7 cellular contexts compared by ENCODE assay signal in the genomic region with DNA sequence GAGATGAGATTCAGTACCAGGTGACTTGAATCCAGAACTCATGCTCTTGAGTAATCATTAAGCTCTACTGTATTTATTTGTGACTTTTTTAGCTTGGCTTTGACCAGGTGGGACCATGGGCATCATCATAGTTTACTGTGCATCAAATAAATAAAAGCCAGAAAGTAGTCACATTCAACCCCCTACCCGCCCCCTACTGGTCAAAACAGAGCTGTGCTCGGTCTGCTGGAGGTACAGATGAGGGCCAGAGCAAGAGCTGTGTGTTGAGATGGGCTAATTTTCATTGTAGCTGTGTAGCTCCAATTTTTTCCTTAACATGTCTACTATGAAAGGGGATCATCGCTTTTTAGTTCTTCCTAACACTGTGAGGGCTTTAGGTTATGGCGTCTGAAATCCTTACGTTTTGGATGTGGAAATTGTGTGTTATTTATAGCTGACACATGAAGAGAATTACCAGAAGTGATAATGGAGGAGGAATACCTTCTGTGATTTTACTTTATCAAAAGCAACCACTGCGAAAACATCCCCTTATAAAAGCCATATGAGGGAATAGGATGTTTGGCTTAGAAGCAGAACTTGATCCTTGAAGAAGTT.
DNase-seq lines count a peak whose midpoint lies in the region; TF ChIP-seq lines count a peak whose summit lies in the region.

No MANE protein-coding gene starts in this region.

- H3K4me3 Mint-ChIP-seq in immature natural killer cell, result no peak overlapping the region

- no peaks in the 10 kb centered on the region for H3K36me3 Mint-ChIP-seq in immature natural killer cell

- CTCF ChIA-PET in HEK293 (lab: Yijun Ruan, JAX), result interaction anchor here (0.5 to 2.7 kb wide), 18 partner anchors 9 to 492 kb away, joined by 3 to 13 read pairs (median 3); no protein-coding TSS in a partner anchor

- peaks cover 0 to 9% (median 1%) of the 10 kb centered on the region in 6 donors for H3K9me3 Mint-ChIP-seq in immature natural killer cell

- TF ChIP-seq CTCF in GM12864 (IDR thresholded peaks at IDR 0.05; ENCODE audit: low read depth, low read length, missing control alignments) (peak; percentile 81), HEK293 (tag by site-specific recombination; IDR thresholded peaks at IDR 0.05) (no peak), SU-DHL-6 (IDR thresholded peaks at IDR 0.05; ENCODE audit: insufficient read depth, low read length, poor library complexity, severe bottlenecking) (peak; percentile 78)

- H3K27ac Mint-ChIP-seq in immature natural killer cell, result no peak overlapping the region

- no peaks in the 10 kb centered on the region for H3K9me2 ChIP-seq in SU-DHL-6 (replicated peaks; ENCODE audit: insufficient read depth, low read length)

- peaks cover 10% of the 10 kb centered on the region; the same call in 1 of the 2 replicates for H3K4me1 ChIP-seq in HEK293 (ENCODE audit: control insufficient read depth, insufficient read depth, low read length)

- H3K4me3 ChIP-seq in GM12864 (ENCODE audit: low read depth, low read length), result no peak overlapping the region
- no peak overlapping the region for H3K4me3 ChIP-seq in HEK293 (ENCODE audit: low read depth, low read length)
- no peak overlapping the region for H3K4me3 ChIP-seq in SU-DHL-6 (ENCODE audit: insufficient read depth, low read length, poor library complexity, severe bottlenecking)

- H3K27me3 Mint-ChIP-seq in immature natural killer cell (ENCODE audit: low read depth in 3 of 3), result no peaks in the 10 kb centered on the region

- H3K9me3 ChIP-seq in HEK293 (ENCODE audit: control insufficient read depth, insufficient read depth, low read depth, low read length), result no peaks in the 10 kb centered on the region
- H3K9me3 ChIP-seq in SU-DHL-6 (ENCODE audit: insufficient read depth, low read length), result no peaks in the 10 kb centered on the region

- intact Hi-C loops in posterior vena cava (cut with DNase I), result no loop called here

- H3K4me2 ChIP-seq in SU-DHL-6 (ENCODE audit: low read depth, low read length, poor library complexity, severe bottlenecking), result no peak overlapping the region

- POLR2A ChIA-PET in HEK293 (lab: Yijun Ruan, JAX), result no interaction called here

- no peak overlapping the region for H2AFZ ChIP-seq in SU-DHL-6 (ENCODE audit: low read depth, low read length, severe bottlenecking)

- H3K4me1 Mint-ChIP-seq in immature natural killer cell, result no peaks in the 10 kb centered on the region

- no peaks in the 10 kb centered on the region for H3K27me3 ChIP-seq in SU-DHL-6 (ENCODE audit: low read length)

- no peaks in the 10 kb centered on the region for H3K36me3 ChIP-seq in HEK293 (ENCODE audit: control insufficient read depth in 2 of 2, insufficient read depth in 1 of 2, low read length in 2 of 2)
- H3K36me3 ChIP-seq in SU-DHL-6 (ENCODE audit: low read length), result no peaks in the 10 kb centered on the region

- H3K79me2 ChIP-seq in SU-DHL-6 (ENCODE audit: insufficient read depth, low read length), result no peaks in the 10 kb centered on the region

- H3K9ac ChIP-seq in SU-DHL-6 (ENCODE audit: low read length), result no peak overlapping the region

- DNase-seq in GM12864 (ENCODE audit: low read depth) (no peak), immature natural killer cell (peak in 2 of 3 donors; percentile 3 to 4), NCI-H2107 (lab: John Stamatoyannopoulos, UW) (no peak), inferior parietal cortex (ENCODE audit: extremely low spot score) (no peak), posterior vena cava (ENCODE audit: low spot score) (no peak)

- no peaks in the 10 kb centered on the region for H3F3A ChIP-seq in SU-DHL-6 (ENCODE audit: insufficient read depth)

- H3K27ac ChIP-seq in HEK293 (ENCODE audit: extremely low read depth, low read depth, low read length), result no peak overlapping the region
- H3K27ac ChIP-seq in SU-DHL-6 (ENCODE audit: low read depth, low read length), result no peak overlapping the region

- no peaks in the 10 kb centered on the region for H4K20me1 ChIP-seq in SU-DHL-6 (ENCODE audit: low read depth, low read length)

TF ChIP-seq in HEK293, 187 proteins besides CTCF, POLR2A, EP300 and RAD21:
- TF ChIP-seq ZNF654 (tag by site-specific recombination; IDR thresholded peaks at IDR 0.05; ENCODE audit: low read depth), result peak; percentile 30
- no peak for TF ChIP-seq GLIS1 (tag by site-specific recombination; IDR thresholded peaks at IDR 0.05)

Comparison
In these comparisons a context has a peak if more than half of its experiments do, and no peak if none do; other contexts are left out.
1. DNase-seq: peak in immature natural killer cell (2 of 3); none in GM12864 (single experiment), NCI-H2107 (single experiment), inferior parietal cortex (single experiment) and posterior vena cava (single experiment).